ENCODE assay signal across 13 cellular contexts in the genomic region with DNA sequence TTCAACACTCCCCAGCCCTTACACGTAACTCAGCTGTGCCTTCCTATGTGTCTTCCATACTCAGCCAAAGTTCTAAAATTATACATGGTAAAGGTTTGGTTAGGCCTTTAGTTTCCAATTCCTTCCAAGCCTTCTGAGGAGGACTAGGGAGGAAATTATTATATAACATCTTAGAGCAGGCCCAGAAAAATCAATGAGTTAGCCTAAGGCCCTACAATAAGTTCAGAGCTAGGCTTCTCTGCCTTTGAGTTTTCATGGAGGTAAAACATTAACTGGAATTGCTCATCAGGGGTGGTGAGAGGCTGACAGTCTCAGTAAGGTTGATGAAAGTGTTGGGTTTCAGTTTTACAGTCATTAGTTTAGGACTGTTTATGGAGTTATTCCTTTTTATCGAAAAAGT.
DNase-seq lines count a peak whose midpoint lies in the region; ATAC-seq, FAIRE-seq and TF ChIP-seq lines count a peak whose summit lies in the region.
"Had no signal": no experiment of that assay in that cellular context is flagged by ENCODE, and none has a peak within 500 bp of the region (broad histone marks: within the 10 kb centered on the region; RNA-seq: fewer than 3 reads in every experiment).

No MANE protein-coding gene starts in this region.

- no peak overlapping the region for H2BK5ac ChIP-seq in mesendoderm (ENCODE audit: low read length)

- TF ChIP-seq CTCF in suprapubic skin (IDR thresholded peaks at IDR 0.05) = no peak

- no peak overlapping the region for H3K56ac ChIP-seq in mesendoderm (ENCODE audit: low read length)

- H3K4me3 ChIP-seq in mesendoderm (ENCODE audit: low read length) (no peak overlapping the region), suprapubic skin (no peak overlapping the region)

- no peak overlapping the region for H3K4ac ChIP-seq in mesendoderm (ENCODE audit: low read depth, low read length)

- H4K8ac ChIP-seq in mesendoderm (ENCODE audit: low read depth, low read length) = no peak overlapping the region

- DNase-seq in RCC 7860 (ENCODE audit: low spot score) (peak; percentile 31), mesendoderm (no peak), suprapubic skin (ENCODE audit: low spot score in 2 of 2) (no peak), middle frontal gyrus (ENCODE audit: extremely low spot score, low spot score) (no peak)
- DNase-seq: activated naive CD8-positive, alpha-beta T cell treated with anti-CD3 and anti-CD28 coated beads, Interleukin-2, amount 10 ng/mL, durations not matched to agents 7 days and 5 days; foreskin fibroblast; left cardiac atrium; stimulated activated CD4-positive, alpha-beta T cell treated with anti-CD3 and anti-CD28 coated beads, Interleukin-2, amount 100 ng/mL, for 24 hours; stimulated activated naive CD4-positive, alpha-beta T cell treated with Interleukin-2 at 50 U/mL for 16 hours had no signal

- H3K36me3 ChIP-seq in mesendoderm (ENCODE audit: control insufficient read depth, insufficient read depth, low read length) = no peaks in the 10 kb centered on the region
- H3K36me3 ChIP-seq in suprapubic skin = no peaks in the 10 kb centered on the region

- H2AK5ac ChIP-seq in mesendoderm (ENCODE audit: low read length) = no peak overlapping the region

- no peak overlapping the region for H3K4me2 ChIP-seq in mesendoderm (ENCODE audit: low read length)

- no peak overlapping the region for H3K9ac ChIP-seq in mesendoderm (ENCODE audit: low read length)

- no peak for TF ChIP-seq POLR2A in suprapubic skin (IDR thresholded peaks at IDR 0.05)

- ATAC-seq in GM19397 (IDR thresholded peaks at IDR 0.05; ENCODE audit: unreplicated experiment) (peak; percentile 85), HG03060 (IDR thresholded peaks at IDR 0.05; ENCODE audit: low read depth, unreplicated experiment) (peak; percentile 81), HG02884 (IDR thresholded peaks at IDR 0.05; ENCODE audit: unreplicated experiment) (no peak)
- ATAC-seq: left cardiac atrium had no signal

- TF ChIP-seq EP300 in suprapubic skin (IDR thresholded peaks at IDR 0.05) = no peak

- H2BK120ac ChIP-seq in mesendoderm (ENCODE audit: low read depth, low read length) = no peak overlapping the region

- H3K27me3 ChIP-seq in mesendoderm (ENCODE audit: insufficient read depth, low read length, poor library complexity) (no peaks in the 10 kb centered on the region), suprapubic skin (no peaks in the 10 kb centered on the region)

- H3K9me3 ChIP-seq in suprapubic skin = no peaks in the 10 kb centered on the region

- H3K27ac ChIP-seq in mesendoderm (ENCODE audit: low read depth, low read length) = no peak overlapping the region
- H3K27ac ChIP-seq in suprapubic skin = no peak overlapping the region

- H3K79me1 ChIP-seq in mesendoderm (ENCODE audit: low read length) = no peaks in the 10 kb centered on the region

- H3K23ac ChIP-seq in mesendoderm (ENCODE audit: low read length) = no peak overlapping the region

- WGBS in mesendoderm (ENCODE audit: extremely low coverage, insufficient coverage, low lambda C conversion rate) = no CpG with 5 or more reads among the region's 2 CpGs
- 96% methylated on average over 2 of the region's 2 CpGs for WGBS in suprapubic skin

- H4K5ac ChIP-seq in mesendoderm (ENCODE audit: low read length) = no peak overlapping the region

- no peaks in the 10 kb centered on the region for H3K79me2 ChIP-seq in mesendoderm (ENCODE audit: control insufficient read depth, insufficient read depth, low read length)

- FAIRE-seq in RCC 7860 (lab: Jason Lieb, UNC) = peak; percentile 84
- FAIRE-seq: GM12891 had no signal

- H3K18ac ChIP-seq in mesendoderm (ENCODE audit: low read length) = no peak overlapping the region

- H3K4me1 ChIP-seq in mesendoderm (ENCODE audit: control insufficient read depth, low read depth, low read length) (peaks cover 7% of the 10 kb centered on the region), suprapubic skin (no peaks in the 10 kb centered on the region)

- no peak overlapping the region for H2BK15ac ChIP-seq in mesendoderm (replicated peaks; ENCODE audit: low read depth)
